8 cellular contexts compared by ENCODE assay signal in genomic region chr10:71888248-71888622, GRCh38. TPM values are rescaled to one million over a fixed set of nuclear protein-coding genes. Genes with fewer than 3 reads are reported as not detected.
DNase-seq lines count a peak whose midpoint lies in the region; ATAC-seq and TF ChIP-seq lines count a peak whose summit lies in the region.

No MANE protein-coding gene starts in this region.

- no peaks in the 10 kb centered on the region for H3K9me3 Mint-ChIP-seq in CD8-positive, alpha-beta memory T cell

- H3K36me3 ChIP-seq in CD8-positive, alpha-beta memory T cell (ENCODE audit: insufficient read depth, low read length): no peaks in the 10 kb centered on the region
- H3K36me3 ChIP-seq in PC-9 (ENCODE audit: low read depth): no peaks in the 10 kb centered on the region
- H3K36me3 ChIP-seq in parathyroid adenoma (ENCODE audit: control insufficient read depth, insufficient read depth, low read length): no peaks in the 10 kb centered on the region

- H2AFZ ChIP-seq in PC-9 (peak overlapping the region; percentile 89), parathyroid adenoma (peak overlapping the region; percentile 93)

- H3K4me3 Mint-ChIP-seq in CD8-positive, alpha-beta memory T cell: peak overlapping the region in 3 of 7 donors; percentile 15 to 69 (median 59)

- H3K4me3 ChIP-seq in CD8-positive, alpha-beta memory T cell (ENCODE audit: low read length): peak overlapping the region; percentile 74
- H3K4me3 ChIP-seq in PC-9 (peak overlapping the region; percentile 67), epithelial cell of esophagus (ENCODE audit: low read length) (peak overlapping the region; percentile 66), parathyroid adenoma (ENCODE audit: low read depth, low read length) (peak overlapping the region; percentile 50)

- H3K27me3 Mint-ChIP-seq in CD8-positive, alpha-beta memory T cell: peaks cover 2 to 27% of the 10 kb centered on the region in 2 donors

- no peak overlapping the region for H3K27ac ChIP-seq in CD8-positive, alpha-beta memory T cell (ENCODE audit: low read depth, low read length)
- peak overlapping the region; percentile 88 for H3K27ac ChIP-seq in PC-9
- H3K27ac ChIP-seq in parathyroid adenoma: peak overlapping the region; percentile 66

- peaks cover 29% of the 10 kb centered on the region; the same call in 1 of the 2 replicates for H3F3A ChIP-seq in PC-9 (ENCODE audit: insufficient read depth, low read depth)

- H3K9ac ChIP-seq in parathyroid adenoma: no peak overlapping the region

- H3K4me1 Mint-ChIP-seq in CD8-positive, alpha-beta memory T cell: peaks cover 6 to 14% (median 13%) of the 10 kb centered on the region in 3 donors

- CTCF ChIA-PET in CD8-positive, alpha-beta memory T cell (lab: Charles Lee): no interaction called here
- CTCF ChIA-PET in PC-9 (lab: Charles Lee): interaction anchor here (0.7 kb wide), 1 partner anchor 132 kb away, joined by 15 read pairs; no protein-coding TSS in a partner anchor

- no peaks in the 10 kb centered on the region for H3K36me3 Mint-ChIP-seq in CD8-positive, alpha-beta memory T cell

- H3K27me3 ChIP-seq in CD8-positive, alpha-beta memory T cell (ENCODE audit: insufficient read depth, low read length, poor library complexity, severe bottlenecking): no peaks in the 10 kb centered on the region
- H3K27me3 ChIP-seq in PC-9 (ENCODE audit: insufficient read depth, low read depth): no peaks in the 10 kb centered on the region
- no peaks in the 10 kb centered on the region for H3K27me3 ChIP-seq in parathyroid adenoma (ENCODE audit: control insufficient read depth, insufficient read depth, low read length)

- no peaks in the 10 kb centered on the region for H3K9me2 ChIP-seq in PC-9 (ENCODE audit: insufficient read depth)

- BruUV-seq in PC-9 (replicated peaks; lab: Mats Ljungman, UMichigan): TSS peak; percentile 85

- H3K9me3 ChIP-seq in CD8-positive, alpha-beta memory T cell (ENCODE audit: low read length): no peaks in the 10 kb centered on the region
- H3K9me3 ChIP-seq in PC-9 (ENCODE audit: insufficient read depth, low read depth) (no peaks in the 10 kb centered on the region), parathyroid adenoma (ENCODE audit: control insufficient read depth, low read length) (no peaks in the 10 kb centered on the region)

- no peak overlapping the region for H3K27ac Mint-ChIP-seq in CD8-positive, alpha-beta memory T cell

- no peak for DNase-seq in CD8-positive, alpha-beta memory T cell
- DNase-seq in PC-9: no peak
- DNase-seq in epithelial cell of esophagus (ENCODE audit: low read depth): no peak
- DNase-seq in D341Med (ENCODE audit: low spot score): no peak
- DNase-seq in SIG-M5 treated with dmso at 0.1 percent for 504 hours (lab: John Stamatoyannopoulos, UW; ENCODE audit: unreplicated experiment): no peak
- no peak for DNase-seq in NCI-H1930 (lab: John Stamatoyannopoulos, UW)

- POLR2A ChIA-PET in CD8-positive, alpha-beta memory T cell (lab: Charles Lee): no interaction called here
- POLR2A ChIA-PET in PC-9 (lab: Charles Lee; ENCODE audit: unreplicated experiment): no interaction called here

- ATAC-seq in HG02798 (IDR thresholded peaks at IDR 0.05; ENCODE audit: poor library complexity, unreplicated experiment): no peak

- peaks cover 5% of the 10 kb centered on the region for H3K4me1 ChIP-seq in CD8-positive, alpha-beta memory T cell (ENCODE audit: insufficient read depth, low read length)
- H3K4me1 ChIP-seq in PC-9 (replicated peaks; ENCODE audit: insufficient read depth): peaks cover 23% of the 10 kb centered on the region
- H3K4me1 ChIP-seq in parathyroid adenoma: peaks cover 3% of the 10 kb centered on the region

- H3K79me2 ChIP-seq in PC-9 (ENCODE audit: low read depth) (no peaks in the 10 kb centered on the region), parathyroid adenoma (no peaks in the 10 kb centered on the region)

- no peak for TF ChIP-seq CTCF in PC-9 (conservative IDR thresholded peaks at IDR 0.05)
- no peak for TF ChIP-seq CTCF in epithelial cell of esophagus (IDR thresholded peaks at IDR 0.05; ENCODE audit: insufficient read depth, low read depth, low read length, missing control alignments)
- no peak for TF ChIP-seq CTCF in parathyroid adenoma (IDR thresholded peaks at IDR 0.05)

- intact Hi-C loops in PC-9 (cut with micrococcal nuclease; ENCODE audit: unreplicated experiment): loop anchor here (1.0 to 5.0 kb wide), 5 partner anchors 19 to 491 kb away; partner anchors contain the start of genes CDH23 and VSIR

- H3K4me2 ChIP-seq in PC-9: peak overlapping the region; percentile 84
- H3K4me2 ChIP-seq in parathyroid adenoma (ENCODE audit: low read length): peak overlapping the region; percentile 94

- no peaks in the 10 kb centered on the region for H4K20me1 ChIP-seq in PC-9 (ENCODE audit: insufficient read depth)

RNA-seq across cellular contexts. Expression of gene PSAP, which starts 37.2 kb away (rescaled TPM):
- total RNA-seq in CD8-positive, alpha-beta memory T cell: 100 to 1,000 TPM; 115 to 119 TPM
- 432 TPM for polyA plus RNA-seq in CD8-positive, alpha-beta memory T cell
- 683 and 1,027 TPM in 2 replicates for total RNA-seq in PC-9 (2021)
